In the genomic region with DNA sequence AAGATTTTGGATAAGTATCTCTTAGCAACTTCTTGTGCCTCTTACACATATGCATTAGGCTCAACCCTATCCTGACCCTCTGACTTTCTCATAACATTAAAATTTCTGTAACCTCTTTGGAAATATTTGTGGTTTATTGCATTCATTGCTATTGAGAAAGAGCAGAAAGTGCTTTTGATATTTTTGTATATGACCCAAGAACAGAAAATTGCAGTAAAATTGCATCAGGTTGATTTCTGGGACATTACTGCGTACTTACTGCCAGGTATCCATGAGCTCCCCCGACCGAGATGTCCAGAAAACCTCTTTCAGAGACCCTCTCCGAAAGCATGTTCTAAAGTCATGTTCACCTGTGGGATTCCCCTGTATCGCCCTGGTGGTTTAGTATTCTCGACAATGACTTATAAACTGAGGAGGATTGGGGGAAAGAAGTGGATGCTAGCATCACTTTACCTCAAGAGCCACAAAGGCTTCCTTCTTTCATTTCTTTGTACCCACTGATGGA, we compare ENCODE assay signal across 15 cellular contexts. TPM values are rescaled to one million over a fixed set of nuclear protein-coding genes. Genes with fewer than 3 reads are reported as not detected.
DNase-seq lines count a peak whose midpoint lies in the region; ATAC-seq and TF ChIP-seq lines count a peak whose summit lies in the region.
"Had no signal": no experiment of that assay in that cellular context is flagged by ENCODE, and none has a peak within 500 bp of the region (broad histone marks: within the 10 kb centered on the region; RNA-seq: fewer than 3 reads in every experiment).

No MANE protein-coding gene starts in this region.

- TF ChIP-seq CTCF in mammary epithelial cell (conservative IDR thresholded peaks at IDR 0.05 in 1 of 2, IDR thresholded peaks at IDR 0.05 in 1 of 2; ENCODE audit: extremely low read depth in 1 of 2, insufficient read depth in 1 of 2, low read depth in 1 of 2, low read length in 2 of 2) (no peak), uterus (IDR thresholded peaks at IDR 0.05) (no peak)

- H3K4me1 ChIP-seq in mammary epithelial cell (ENCODE audit: insufficient read depth, low read length) (peaks cover 4% of the 10 kb centered on the region), HAP-1 (no peaks in the 10 kb centered on the region), uterus (no peaks in the 10 kb centered on the region)
- H3K4me1 ChIP-seq: adrenal gland, right lobe of liver had no signal

- intact Hi-C loops in mammary epithelial cell (cut with micrococcal nuclease) = loop anchor here (1.0 to 2.0 kb wide), 2 partner anchors 9 to 45 kb away; no protein-coding TSS in a partner anchor
- intact Hi-C loops in sciatic nerve (cut with DNase I) = no loop called here
- intact Hi-C loops in uterus (cut with DNase I; ENCODE audit: low total_unique reads) = no loop called here

- CTCF ChIA-PET in mammary epithelial cell (lab: Charles Lee; ENCODE audit: low non-redundant PET) = no interaction called here

- H3K79me2 ChIP-seq in mammary epithelial cell (ENCODE audit: insufficient read depth, low read length) = no peaks in the 10 kb centered on the region

- in situ Hi-C loops in mammary epithelial cell (cut with MboI; ENCODE audit: low sequenced_read_pairs in 2 of 2) = no loop called here
- in situ Hi-C loops in HAP-1 (cut with MboI; ENCODE audit: low sequenced_read_pairs) = no loop called here

- WGBS in mammary epithelial cell (ENCODE audit: low coverage, missing lambda C conversion rate) = 80% methylated on average over 3 of the region's 6 CpGs

- no peaks in the 10 kb centered on the region for H3K9me3 ChIP-seq in mammary epithelial cell (replicated peaks; ENCODE audit: insufficient read depth, low read length)
- no peaks in the 10 kb centered on the region for H3K9me3 ChIP-seq in HAP-1
- H3K9me3 ChIP-seq in uterus = no peaks in the 10 kb centered on the region
- H3K9me3 ChIP-seq: adrenal gland, right lobe of liver had no signal

- no peak overlapping the region for H3K4me2 ChIP-seq in mammary epithelial cell (ENCODE audit: insufficient read depth, low read depth, low read length)

- BruUV-seq in mammary epithelial cell (replicated peaks; lab: Mats Ljungman, UMichigan) = no TSS peak

- H3K27me3 ChIP-seq in mammary epithelial cell (ENCODE audit: insufficient read depth, low read length) = no peaks in the 10 kb centered on the region
- 0 out of 2 replicates have a peak, but pooled peaks cover 3% of the 10 kb centered on the region for H3K27me3 ChIP-seq in HAP-1 (ENCODE audit: low read depth)
- no peaks in the 10 kb centered on the region for H3K27me3 ChIP-seq in uterus
- H3K27me3 ChIP-seq: adrenal gland, right lobe of liver had no signal

- H3K36me3 ChIP-seq in mammary epithelial cell (ENCODE audit: insufficient read depth, low read length) (no peaks in the 10 kb centered on the region), HAP-1 (replicated peaks) (no peaks in the 10 kb centered on the region), uterus (no peaks in the 10 kb centered on the region)
- H3K36me3 ChIP-seq: adrenal gland, right lobe of liver had no signal

- TF ChIP-seq POLR2A in uterus (IDR thresholded peaks at IDR 0.05) = no peak

- H2AFZ ChIP-seq in mammary epithelial cell (ENCODE audit: low read depth, low read length) = no peak overlapping the region

- DNase-seq in SIG-M5 treated with dmso at 0.1 percent for 504 hours (lab: John Stamatoyannopoulos, UW; ENCODE audit: unreplicated experiment) (peak; percentile 78), SIG-M5 (lab: John Stamatoyannopoulos, UW) (no peak), NCI-H226 (peak; percentile 81), mammary epithelial cell (peak; percentile 73), sciatic nerve (ENCODE audit: low spot score) (no peak), HAP-1 (ENCODE audit: low spot score in 2 of 2) (no peak), uterus (no peak)
- DNase-seq: 8988T; activated CD4-positive, alpha-beta memory T cell treated with anti-CD3 and anti-CD28 coated beads, Interleukin-2, amount 10 ng/mL, durations not matched to agents 7 days and 5 days; adrenal gland; head of caudate nucleus; natural killer cell; right lobe of liver had no signal

- no peaks in the 10 kb centered on the region for H4K20me1 ChIP-seq in mammary epithelial cell (ENCODE audit: insufficient read depth, low read length)

- ATAC-seq in sciatic nerve (peak; percentile 28), GM18868 (IDR thresholded peaks at IDR 0.05; ENCODE audit: unreplicated experiment) (no peak)
- ATAC-seq: natural killer cell, right lobe of liver had no signal

- dilution Hi-C loops in mammary epithelial cell (cut with HindIII; ENCODE audit: low sequenced_read_pairs) = no loop called here

- H3K27ac ChIP-seq in mammary epithelial cell (ENCODE audit: insufficient read depth, low read depth, low read length) (no peak overlapping the region), uterus (no peak overlapping the region)
- H3K27ac ChIP-seq: adrenal gland, right lobe of liver had no signal

- no peak overlapping the region for H3K9ac ChIP-seq in mammary epithelial cell (ENCODE audit: insufficient read depth, low read length)

- H3K4me3 ChIP-seq in mammary epithelial cell (replicated peaks in 1 of 3; ENCODE audit: insufficient read depth in 1 of 3, low read depth in 2 of 3, low read length in 3 of 3) (no peak overlapping the region), HAP-1 (no peak overlapping the region), uterus (no peak overlapping the region)
- H3K4me3 ChIP-seq: adrenal gland, right lobe of liver had no signal

RNA-seq across cellular contexts. Expression of a gene that starts 14.5 kb away (rescaled TPM):
- total RNA-seq in mammary epithelial cell (not detected), sciatic nerve (not detected), uterus (not detected)
- polyA plus RNA-seq in mammary epithelial cell = not detected
- polyA minus RNA-seq in mammary epithelial cell = not detected
- total RNA-seq: adrenal gland; natural killer cell; right lobe of liver; T-helper 2 cell treated with Interferon-gamma antibody and Interleukin-4, amounts not matched to agents 100 ng/mL and 5 ng/mL, for 36 hours had no signal
- polyA plus RNA-seq: adrenal gland had no signal

RNA-seq across cellular contexts. Expression of a gene that starts 42.3 kb away (rescaled TPM):
- total RNA-seq in mammary epithelial cell (not detected), sciatic nerve (not detected), uterus (not detected)
- not detected for polyA plus RNA-seq in mammary epithelial cell
- not detected for polyA minus RNA-seq in mammary epithelial cell
- total RNA-seq: adrenal gland, natural killer cell, right lobe of liver had no signal
- polyA plus RNA-seq: adrenal gland had no signal

Comparison
In these comparisons a context has a peak if more than half of its experiments do, and no peak if none do; other contexts are left out.
1. DNase-seq: peak in SIG-M5 treated with dmso at 0.1 percent for 504 hours (single experiment), NCI-H226 (single experiment) and mammary epithelial cell (single experiment); none in SIG-M5 (single experiment), sciatic nerve (single experiment), HAP-1 (0 of 2) and uterus (0 of 2).